ENCODE assay signal across 9 cellular contexts in genomic region chr10:61283489-61284221, GRCh38.
DNase-seq lines count a peak whose midpoint lies in the region; ATAC-seq, FAIRE-seq and TF ChIP-seq lines count a peak whose summit lies in the region.
"Had no signal": no experiment of that assay in that cellular context is flagged by ENCODE, and none has a peak within 500 bp of the region (broad histone marks: within the 10 kb centered on the region; RNA-seq: fewer than 3 reads in every experiment).

No MANE protein-coding gene starts in this region.

- POLR2A ChIA-PET in T-cell (lab: Charles Lee): no interaction called here

- H3K4me1 ChIP-seq in foreskin keratinocyte: no peaks in the 10 kb centered on the region

- H3K27me3 ChIP-seq in foreskin keratinocyte: no peaks in the 10 kb centered on the region

- ATAC-seq in T-cell (replicated peaks in 1 of 4) (no peak), foreskin keratinocyte (no peak), HG03342 (IDR thresholded peaks at IDR 0.05; ENCODE audit: unreplicated experiment) (no peak)

- no peak for FAIRE-seq in urothelium cell line (lab: Jason Lieb, UNC)

- H3K27ac ChIP-seq in foreskin keratinocyte: no peak overlapping the region

- H3K36me3 Mint-ChIP-seq in activated T-cell treated with anti-CD3 and anti-CD28 coated beads, Interleukin-2, amount 50 U/mL, for 24 hours (ENCODE audit: low read depth): no peaks in the 10 kb centered on the region
- no peaks in the 10 kb centered on the region for H3K36me3 Mint-ChIP-seq in T-cell

- no peaks in the 10 kb centered on the region for H3K27me3 Mint-ChIP-seq in activated T-cell treated with anti-CD3 and anti-CD28 coated beads, Interleukin-2, amount 50 U/mL, for 24 hours
- H3K27me3 Mint-ChIP-seq in T-cell: peaks cover 2 to 3% of the 10 kb centered on the region in 2 donors

- peak overlapping the region; percentile 37 for H3K4me3 Mint-ChIP-seq in activated T-cell treated with anti-CD3 and anti-CD28 coated beads, Interleukin-2, amount 50 U/mL, for 24 hours
- H3K4me3 Mint-ChIP-seq in T-cell: peak overlapping the region; percentile 40 to 56 (median 48)

- DNase-seq in activated T-cell treated with anti-CD3 and anti-CD28 coated beads, Interleukin-2, amount 50 U/mL, for 24 hours: no peak
- DNase-seq in activated T-cell treated with anti-CD3 and anti-CD28 coated beads for 4 hours: no peak
- no peak for DNase-seq in T-cell
- peak; percentile 24 to 37 for DNase-seq in foreskin keratinocyte
- DNase-seq in superior temporal gyrus (ENCODE audit: extremely low spot score): peak; percentile 24
- no peak for DNase-seq in urothelium cell line (ENCODE audit: low spot score)
- DNase-seq in NCI-H526 treated with DMSO at 0.1 percent for 48 hours (lab: John Stamatoyannopoulos, UW): no peak
- DNase-seq: T1000 had no signal

- H3K27ac Mint-ChIP-seq in activated T-cell treated with anti-CD3 and anti-CD28 coated beads, Interleukin-2, amount 50 U/mL, for 24 hours: no peak overlapping the region
- peak overlapping the region in 1 of 2 donors; percentile 35 for H3K27ac Mint-ChIP-seq in T-cell

- TF ChIP-seq CTCF in foreskin keratinocyte (conservative IDR thresholded peaks at IDR 0.05): no peak

- H3K9me3 Mint-ChIP-seq in activated T-cell treated with anti-CD3 and anti-CD28 coated beads, Interleukin-2, amount 50 U/mL, for 24 hours: no peaks in the 10 kb centered on the region
- H3K9me3 Mint-ChIP-seq in T-cell: no peaks in the 10 kb centered on the region

- peaks cover 27% of the 10 kb centered on the region for H3K4me1 Mint-ChIP-seq in activated T-cell treated with anti-CD3 and anti-CD28 coated beads, Interleukin-2, amount 50 U/mL, for 24 hours (ENCODE audit: low read depth)
- peaks cover 23 to 33% (median 24%) of the 10 kb centered on the region in 3 donors for H3K4me1 Mint-ChIP-seq in T-cell

- CTCF ChIA-PET in T-cell (lab: Charles Lee): interaction anchor here (0.6 to 0.8 kb wide), 2 partner anchors 143 to 1220 kb away, joined by 4 read pairs; no protein-coding TSS in a partner anchor

Comparison
In these comparisons a context has a peak if more than half of its experiments do, and no peak if none do; other contexts are left out.
1. DNase-seq: peak in foreskin keratinocyte (2 of 2) and superior temporal gyrus (single experiment); none in activated T-cell treated with anti-CD3 and anti-CD28 coated beads, Interleukin-2, amount 50 U/mL, for 24 hours (single experiment), activated T-cell treated with anti-CD3 and anti-CD28 coated beads for 4 hours (single experiment), T-cell (0 of 34), urothelium cell line (single experiment) and NCI-H526 treated with DMSO at 0.1 percent for 48 hours (single experiment).